In the genomic region with DNA sequence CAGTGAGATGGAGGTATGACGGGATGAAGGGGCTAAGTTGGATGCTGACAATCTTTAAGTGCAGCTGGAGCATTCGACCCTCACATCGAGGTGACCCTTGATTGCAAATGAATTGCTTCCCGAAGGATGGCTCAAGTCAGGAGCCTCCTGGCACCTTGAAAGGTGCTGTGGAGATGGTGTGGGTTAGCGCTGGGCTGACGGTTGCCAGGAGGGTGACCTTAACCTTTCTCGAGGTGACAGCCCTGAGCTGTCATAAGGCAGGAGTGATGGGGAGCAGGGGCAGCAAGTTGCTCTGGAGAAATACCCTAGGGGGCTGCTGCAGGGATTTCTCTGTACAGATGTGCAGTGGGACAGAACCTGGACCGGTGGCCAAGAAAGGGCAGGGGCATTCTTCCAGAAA, we compare ENCODE assay signal across 30 cellular contexts.
"Had no signal": no experiment of that assay in that cellular context is flagged by ENCODE, and none has a peak within 500 bp of the region (broad histone marks: within the 10 kb centered on the region; RNA-seq: fewer than 3 reads in every experiment).

No MANE protein-coding gene starts in this region.

- H3K4me2 ChIP-seq: SK-N-SH had no signal

- H3K4me3 ChIP-seq: adrenal gland, body of pancreas, breast epithelium, MG63, SJSA1 had no signal

- H3K9me3 Mint-ChIP-seq: activated CD4-positive, alpha-beta T cell treated with anti-CD3 and anti-CD28 coated beads, Interleukin-2, amount 10 ng/mL, durations not matched to agents 7 days and 5 days; activated T-cell treated with anti-CD3 and anti-CD28 coated beads, Interleukin-2, amount 50 U/mL, for 4 hours; activated T-helper 1 cell treated with anti-CD3 and anti-CD28 coated beads, Interleukin-12 subunit alpha, Interleukin-12 subunit beta, Interleukin-2, Interleukin-4 antibody, amounts not matched to agents 30 ng/mL and 10 ng/mL and 1 ng/mL, durations not matched to agents 14 hours and 24 hours and 36 hours; T-helper 1 cell treated with Interleukin-12 subunit alpha and Interleukin-12 subunit beta and Interleukin-4 antibody, amounts not matched to agents 30 μg/mL and 1 μg/mL, for 36 hours; T-helper 2 cell treated with Interferon-gamma antibody and Interleukin-4, amounts not matched to agents 5 μg/mL and 100 μg/mL, for 36 hours had no signal

- ATAC-seq: activated CD4-positive, alpha-beta T cell treated with anti-CD3 and anti-CD28 coated beads for 36 hours; activated CD8-positive, alpha-beta T cell treated with anti-CD3 and anti-CD28 coated beads, Interleukin-2, amount 10 ng/mL, durations not matched to agents 7 days and 5 days; activated T-cell treated with anti-CD3 and anti-CD28 coated beads, Interleukin-2, amount 50 U/mL, for 4 hours; body of pancreas; Panc1 had no signal

- H3K9ac ChIP-seq: SK-N-SH had no signal

- H3K4me3 Mint-ChIP-seq: activated CD4-positive, alpha-beta T cell treated with anti-CD3 and anti-CD28 coated beads for 36 hours; activated CD4-positive, alpha-beta T cell treated with anti-CD3 and anti-CD28 coated beads, Interleukin-2, amount 10 ng/mL, durations not matched to agents 7 days and 5 days; activated CD8-positive, alpha-beta T cell treated with anti-CD3 and anti-CD28 coated beads, Interleukin-2, amount 10 ng/mL, durations not matched to agents 7 days and 5 days; activated T-cell treated with anti-CD3 and anti-CD28 coated beads, Interleukin-2, amount 50 U/mL, for 4 hours; activated T-helper 1 cell treated with anti-CD3 and anti-CD28 coated beads, Interleukin-12 subunit alpha, Interleukin-12 subunit beta, Interleukin-2, Interleukin-4 antibody, amounts not matched to agents 30 ng/mL and 10 ng/mL and 1 ng/mL, durations not matched to agents 14 hours and 24 hours and 36 hours; T-helper 1 cell treated with Interleukin-12 subunit alpha and Interleukin-12 subunit beta and Interleukin-4 antibody, amounts not matched to agents 30 μg/mL and 1 μg/mL, for 36 hours; T-helper 2 cell treated with Interferon-gamma antibody and Interleukin-4, amounts not matched to agents 5 μg/mL and 100 μg/mL, for 36 hours had no signal

- H3K36me3 ChIP-seq: adrenal gland, breast epithelium, MG63, SJSA1 had no signal

- H3K27ac ChIP-seq: adrenal gland, body of pancreas, breast epithelium, SJSA1 had no signal

- H3K4me1 ChIP-seq: adrenal gland, body of pancreas, breast epithelium, SJSA1 had no signal

- H3K27me3 Mint-ChIP-seq: activated CD4-positive, alpha-beta T cell treated with anti-CD3 and anti-CD28 coated beads for 36 hours; activated CD4-positive, alpha-beta T cell treated with anti-CD3 and anti-CD28 coated beads, Interleukin-2, amount 10 ng/mL, durations not matched to agents 7 days and 5 days had no signal

- H3K4me1 Mint-ChIP-seq: activated CD4-positive, alpha-beta T cell treated with anti-CD3 and anti-CD28 coated beads for 36 hours had no signal

- DNase-seq: activated CD4-positive, alpha-beta T cell treated with anti-CD3 and anti-CD28 coated beads for 36 hours; activated CD4-positive, alpha-beta T cell treated with anti-CD3 and anti-CD28 coated beads, Interleukin-2, amount 10 ng/mL, durations not matched to agents 7 days and 5 days; activated CD4-positive, alpha-beta T cell treated with anti-CD3 and anti-CD28 coated beads, Interleukin-2, amount 50 U/mL, for 48 hours; activated CD8-positive, alpha-beta T cell treated with anti-CD3 and anti-CD28 coated beads, Interleukin-2, amount 10 ng/mL, durations not matched to agents 7 days and 5 days; activated naive CD4-positive, alpha-beta T cell; activated naive CD4-positive, alpha-beta T cell treated with anti-CD3 and anti-CD28 coated beads, Interleukin-2, amount 50 U/mL, for 16 hours; activated T-cell treated with anti-CD3 and anti-CD28 coated beads for 4 hours; activated T-cell treated with anti-CD3 and anti-CD28 coated beads, Interleukin-2, amount 50 U/mL, for 4 hours; adrenal gland; body of pancreas; caudate nucleus; Kasumi-1; KG1; MG63; NCI-H1048; NCI-H1105 treated with DMSO at 0.1 percent for 48 hours; NCI-H1436; NCI-H1930; NCI-H2081 treated with DMSO at 0.1 percent for 48 hours; NCI-H226; NCI-H446 treated with DMSO at 0.1 percent for 48 hours; NCI-H69; SHP77 treated with DMSO at 0.1 percent for 48 hours had no signal

- H3K27me3 ChIP-seq: adrenal gland, body of pancreas, breast epithelium, MG63, SJSA1 had no signal

- H3K9me3 ChIP-seq: adrenal gland, body of pancreas, breast epithelium, MG63, SK-N-SH had no signal

- H3K27ac Mint-ChIP-seq: activated CD4-positive, alpha-beta T cell treated with anti-CD3 and anti-CD28 coated beads for 36 hours; activated CD4-positive, alpha-beta T cell treated with anti-CD3 and anti-CD28 coated beads, Interleukin-2, amount 10 ng/mL, durations not matched to agents 7 days and 5 days; T-helper 1 cell treated with Interleukin-12 subunit alpha and Interleukin-12 subunit beta and Interleukin-4 antibody, amounts not matched to agents 30 μg/mL and 1 μg/mL, for 36 hours; T-helper 2 cell treated with Interferon-gamma antibody and Interleukin-4, amounts not matched to agents 5 μg/mL and 100 μg/mL, for 36 hours had no signal
